Comparison of ENCODE assay signal across 8 cellular contexts in the genomic region with DNA sequence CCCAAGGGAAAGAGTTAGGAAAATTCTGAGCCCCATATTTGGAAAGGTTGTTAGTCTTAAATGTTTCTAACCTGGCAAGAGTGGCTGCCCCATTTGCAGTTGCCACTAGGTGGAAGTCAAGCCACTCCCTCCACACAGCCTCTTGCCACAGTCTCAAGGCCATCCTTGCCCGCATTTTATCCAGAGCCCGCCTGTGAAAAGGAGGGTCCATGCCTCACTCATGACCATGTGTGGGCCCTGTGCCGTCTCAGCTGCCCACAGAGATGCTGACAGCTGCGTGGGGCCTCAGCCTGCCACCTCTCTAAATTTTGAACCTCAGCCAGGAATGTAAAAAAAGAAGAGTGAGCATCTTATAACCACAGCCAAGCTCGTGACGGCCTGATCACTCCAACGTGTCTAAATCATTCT.
A peak's percentile ranks its signal among the peaks of the same experiment; 100 is the strongest.
DNase-seq lines count a peak whose midpoint lies in the region; ATAC-seq and TF ChIP-seq lines count a peak whose summit lies in the region.

No MANE protein-coding gene starts in this region.

- no peaks in the 10 kb centered on the region for H3K79me2 ChIP-seq in PC-9 (ENCODE audit: low read depth)

- H3K36me3 ChIP-seq in PC-9 (ENCODE audit: low read depth) (no peaks in the 10 kb centered on the region), transverse colon (no peaks in the 10 kb centered on the region)

- DNase-seq in DMS 273 (lab: John Stamatoyannopoulos, UW; ENCODE audit: unreplicated experiment) (peak; percentile 70), DMS 273 treated with DMSO at 0.1 percent for 48 hours (lab: John Stamatoyannopoulos, UW) (no peak), PC-9 (peak in 1 of 2 experiments; percentile 39), fibroblast of the conjunctiva (ENCODE audit: low read depth) (peak; percentile 5), transverse colon (peak; percentile 61)
- no peak for DNase-seq in activated CD4-positive, alpha-beta memory T cell treated with anti-CD3 and anti-CD28 coated beads, Interleukin-2, amount 10 ng/mL, durations not matched to agents 7 days and 5 days

- BruUV-seq in PC-9 (replicated peaks; lab: Mats Ljungman, UMichigan) = no TSS peak

- H3K9me3 ChIP-seq in PC-9 (ENCODE audit: insufficient read depth, low read depth) (no peaks in the 10 kb centered on the region), transverse colon (no peaks in the 10 kb centered on the region)

- 20 to 32% methylated on average over 1 to 7 of the region's 7 CpGs for WGBS in transverse colon (ENCODE audit: low coverage in 1 of 2), 2 donors

- no peak for TF ChIP-seq POLR2A in transverse colon (IDR thresholded peaks at IDR 0.05)

- H3K4me1 ChIP-seq in PC-9 (replicated peaks; ENCODE audit: insufficient read depth) (no peaks in the 10 kb centered on the region), transverse colon (no peaks in the 10 kb centered on the region)

- no peaks in the 10 kb centered on the region for H3K36me3 Mint-ChIP-seq in activated CD4-positive, alpha-beta memory T cell treated with anti-CD3 and anti-CD28 coated beads, Interleukin-2, amount 10 ng/mL, durations not matched to agents 7 days and 5 days (ENCODE audit: low read depth)

- H3K27ac Mint-ChIP-seq in activated CD4-positive, alpha-beta memory T cell treated with anti-CD3 and anti-CD28 coated beads, Interleukin-2, amount 10 ng/mL, durations not matched to agents 7 days and 5 days = no peak overlapping the region

- no peaks in the 10 kb centered on the region for H3K4me1 Mint-ChIP-seq in activated CD4-positive, alpha-beta memory T cell treated with anti-CD3 and anti-CD28 coated beads, Interleukin-2, amount 10 ng/mL, durations not matched to agents 7 days and 5 days

- ATAC-seq in GM21447 (IDR thresholded peaks at IDR 0.05; ENCODE audit: unreplicated experiment) = peak; percentile 87
- peak; percentile 83 for ATAC-seq in HG03520 (IDR thresholded peaks at IDR 0.05; ENCODE audit: unreplicated experiment)

- H3K9me3 Mint-ChIP-seq in activated CD4-positive, alpha-beta memory T cell treated with anti-CD3 and anti-CD28 coated beads, Interleukin-2, amount 10 ng/mL, durations not matched to agents 7 days and 5 days = no peaks in the 10 kb centered on the region

- no peak overlapping the region for H3K4me3 Mint-ChIP-seq in activated CD4-positive, alpha-beta memory T cell treated with anti-CD3 and anti-CD28 coated beads, Interleukin-2, amount 10 ng/mL, durations not matched to agents 7 days and 5 days

- in situ Hi-C loops in transverse colon (cut with MboI; ENCODE audit: low pct_ligation_motif_present in 1 of 4, low pct_unique_long_range_greater_than_20kb in 1 of 4, low sequenced_read_pairs in 3 of 4) = loop anchor here in 2 of 4 donors (10.0 to 25.0 kb wide), 3 partner anchors 91 to 309 kb away; no protein-coding TSS in a partner anchor

- H4K20me1 ChIP-seq in PC-9 (ENCODE audit: insufficient read depth) = no peaks in the 10 kb centered on the region

- CTCF ChIA-PET in PC-9 (lab: Charles Lee) = interaction anchor here (1.1 to 1.2 kb wide), 2 partner anchors 87 to 88 kb away, joined by 3 to 5 read pairs; no protein-coding TSS in a partner anchor
- CTCF ChIA-PET in activated CD4-positive, alpha-beta memory T cell treated with anti-CD3 and anti-CD28 coated beads, Interleukin-2, amount 10 ng/mL, durations not matched to agents 7 days and 5 days (lab: Charles Lee) = interaction anchor here (0.6 kb wide), 1 partner anchor 253 kb away, joined by 4 read pairs; no protein-coding TSS in a partner anchor

- H3K4me2 ChIP-seq in PC-9 = no peak overlapping the region

- H3F3A ChIP-seq in PC-9 (ENCODE audit: insufficient read depth, low read depth) = no peaks in the 10 kb centered on the region

- no peak for TF ChIP-seq EP300 in transverse colon (IDR thresholded peaks at IDR 0.05; ENCODE audit: low read depth)

- H3K4me3 ChIP-seq in PC-9 (no peak overlapping the region), transverse colon (no peak overlapping the region)

- no peaks in the 10 kb centered on the region for H3K9me2 ChIP-seq in PC-9 (ENCODE audit: insufficient read depth)

- H2AFZ ChIP-seq in PC-9 = no peak overlapping the region

- POLR2A ChIA-PET in PC-9 (lab: Charles Lee; ENCODE audit: unreplicated experiment) = no interaction called here
- POLR2A ChIA-PET in activated CD4-positive, alpha-beta memory T cell treated with anti-CD3 and anti-CD28 coated beads, Interleukin-2, amount 10 ng/mL, durations not matched to agents 7 days and 5 days (lab: Charles Lee) = no interaction called here

- H3K27me3 ChIP-seq in PC-9 (ENCODE audit: insufficient read depth, low read depth) = no peaks in the 10 kb centered on the region
- H3K27me3 ChIP-seq in transverse colon = no peaks in the 10 kb centered on the region

- peak; percentile 63 for TF ChIP-seq CTCF in PC-9 (conservative IDR thresholded peaks at IDR 0.05)
- TF ChIP-seq CTCF in transverse colon (IDR thresholded peaks at IDR 0.05) = peak; percentile 53 to 80 (median 60)

- intact Hi-C loops in PC-9 (cut with micrococcal nuclease; ENCODE audit: unreplicated experiment) (loop anchor here (1.0 to 5.0 kb wide), 2 partner anchors 88 to 579 kb away; no protein-coding TSS in a partner anchor), transverse colon (cut with DNase I; ENCODE audit: low total_unique reads) (no loop called here)

- no peak overlapping the region for H3K27ac ChIP-seq in PC-9
- H3K27ac ChIP-seq in transverse colon = no peak overlapping the region

- no peaks in the 10 kb centered on the region for H3K27me3 Mint-ChIP-seq in activated CD4-positive, alpha-beta memory T cell treated with anti-CD3 and anti-CD28 coated beads, Interleukin-2, amount 10 ng/mL, durations not matched to agents 7 days and 5 days

Comparison
In these comparisons a context has a peak if more than half of its experiments do, and no peak if none do; other contexts are left out.
1. DNase-seq: peak in DMS 273 (single experiment), fibroblast of the conjunctiva (single experiment) and transverse colon (single experiment); none in DMS 273 treated with DMSO at 0.1 percent for 48 hours (single experiment) and activated CD4-positive, alpha-beta memory T cell treated with anti-CD3 and anti-CD28 coated beads, Interleukin-2, amount 10 ng/mL, durations not matched to agents 7 days and 5 days (single experiment).